In the genomic region with DNA sequence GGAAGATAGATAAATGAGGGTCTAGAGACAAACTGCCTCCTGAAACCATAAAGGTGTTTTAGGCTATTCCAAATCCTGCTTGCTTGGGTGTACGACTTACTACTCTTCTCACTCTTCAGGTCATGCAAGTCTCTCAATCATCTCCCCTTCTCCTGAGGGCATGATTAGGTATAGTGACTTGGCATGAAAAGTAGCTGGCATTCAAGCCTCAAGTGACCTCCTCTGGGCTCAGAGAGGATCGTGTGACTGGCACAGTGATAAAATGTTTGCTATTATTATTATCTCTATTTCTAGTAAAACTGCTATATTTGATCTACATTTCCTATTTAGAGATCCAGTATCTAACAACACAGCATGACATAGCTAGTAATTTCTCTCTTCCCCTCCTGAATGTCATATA, we compare ENCODE assay signal across 6 cellular contexts.
"Had no signal": no experiment of that assay in that cellular context is flagged by ENCODE, and none has a peak within 500 bp of the region (broad histone marks: within the 10 kb centered on the region; RNA-seq: fewer than 3 reads in every experiment).

No MANE protein-coding gene starts in this region.

- H3K4me3 ChIP-seq: K562 had no signal

- ATAC-seq: HepG2, K562 had no signal

- H3K27ac ChIP-seq: HL-60 had no signal

- DNase-seq: IMR-90, KBM-7, KG1 had no signal
